Comparison of ENCODE assay signal across 8 cellular contexts in the genomic region with DNA sequence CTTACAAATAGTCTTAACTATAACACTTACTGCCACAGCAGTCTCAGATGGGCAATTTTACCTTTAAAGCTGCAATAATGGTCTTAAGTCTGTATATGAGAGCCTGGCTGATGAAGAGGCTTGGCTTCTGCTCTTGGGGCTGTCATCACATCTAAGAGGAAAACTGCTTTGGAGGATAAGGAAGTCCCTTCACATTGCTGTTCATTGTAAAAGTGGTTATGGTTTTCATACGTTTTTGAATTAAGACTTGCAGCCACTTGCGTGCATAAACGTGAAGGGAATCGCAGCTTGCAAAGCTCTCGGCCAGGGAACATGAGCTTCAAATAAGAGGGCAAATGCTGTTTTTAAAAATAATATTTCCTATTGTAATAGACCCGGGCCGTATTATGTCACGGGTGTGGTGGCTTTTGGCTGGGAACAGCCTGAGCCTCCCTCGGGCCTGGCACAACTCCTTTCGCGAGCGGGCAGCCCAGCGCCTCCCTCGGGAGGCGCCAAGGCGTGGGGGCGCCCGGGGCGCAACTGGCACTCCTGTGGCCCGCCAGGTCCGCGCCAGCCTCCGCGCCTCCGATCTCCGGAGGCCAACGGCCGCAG.
DNase-seq lines count a peak whose midpoint lies in the region; ATAC-seq, FAIRE-seq and TF ChIP-seq lines count a peak whose summit lies in the region.

No MANE protein-coding gene starts in this region.

- H3K36me3 ChIP-seq in neuron (ENCODE audit: insufficient read depth, low read length): no peaks in the 10 kb centered on the region

- CTCF ChIA-PET in RWPE1 (lab: Yijun Ruan, JAX): interaction anchor here (0.6 to 1.4 kb wide), 6 partner anchors 10 to 464 kb away, joined by 3 to 4 read pairs (median 3); no protein-coding TSS in a partner anchor

- peak overlapping the region; percentile 92 for H2AFZ ChIP-seq in neuron (ENCODE audit: low read depth, low read length)

- ATAC-seq in GM21529 (IDR thresholded peaks at IDR 0.05; ENCODE audit: unreplicated experiment): no peak

- peak overlapping the region; percentile 90 for H3K27ac ChIP-seq in RWPE1

- no peak for FAIRE-seq in H54 (lab: Jason Lieb, UNC)

- peaks cover 69% of the 10 kb centered on the region for H3K27me3 ChIP-seq in neuron (ENCODE audit: insufficient read depth, low read length)

- no peaks in the 10 kb centered on the region for H3K9me3 ChIP-seq in neuron (ENCODE audit: low read length)

- TF ChIP-seq CTCF in RWPE1 (conservative IDR thresholded peaks at IDR 0.05; ENCODE audit: low read depth) (no peak), fibroblast of mammary gland (conservative IDR thresholded peaks at IDR 0.05; ENCODE audit: control insufficient read depth, insufficient read depth, low read depth, low read length) (no peak)

- DNase-seq in NOMO-1 treated with dmso at 0.1 percent for 144 hours (lab: John Stamatoyannopoulos, UW; ENCODE audit: unreplicated experiment): peak; percentile 11
- DNase-seq in NOMO-1 treated with DMSO at 0.1 percent for 48 hours (lab: John Stamatoyannopoulos, UW; ENCODE audit: unreplicated experiment): no peak
- DNase-seq in RWPE1 (ENCODE audit: low spot score): no peak
- peak; percentile 23 for DNase-seq in fibroblast of mammary gland (ENCODE audit: low read depth)
- no peak for DNase-seq in H54 (ENCODE audit: insufficient read length, low spot score)
- no peak for DNase-seq in activated effector memory CD4-positive, alpha-beta T cell treated with anti-CD3 and anti-CD28 coated beads, Interleukin-2, amount 50 U/mL, for 16 hours

- H3K4me1 ChIP-seq in neuron (ENCODE audit: insufficient read depth, low read length): peaks cover 7% of the 10 kb centered on the region

- no peak for TF ChIP-seq POLR2A in H54 (IDR thresholded peaks at IDR 0.05; ENCODE audit: low read depth, low read length)

- POLR2A ChIA-PET in RWPE1 (lab: Yijun Ruan, JAX; ENCODE audit: low non-redundant PET): interaction anchor here (0.6 kb wide), 1 partner anchor 190 kb away, joined by 4 read pairs; no protein-coding TSS in a partner anchor

- H3K4me3 ChIP-seq in fibroblast of mammary gland (ENCODE audit: control insufficient read depth, low read depth, low read length) (peak overlapping the region; percentile 50), neuron (ENCODE audit: low read length) (peak overlapping the region; percentile 10)

Comparison
In these comparisons a context has a peak if more than half of its experiments do, and no peak if none do; other contexts are left out.
1. DNase-seq: peak in NOMO-1 treated with dmso at 0.1 percent for 144 hours (single experiment) and fibroblast of mammary gland (single experiment); none in NOMO-1 treated with DMSO at 0.1 percent for 48 hours (single experiment), RWPE1 (single experiment), H54 (single experiment) and activated effector memory CD4-positive, alpha-beta T cell treated with anti-CD3 and anti-CD28 coated beads, Interleukin-2, amount 50 U/mL, for 16 hours (single experiment).